In genomic region chr6:31897612-31898199, GRCh38 we compare ENCODE assay signal across 8 cellular contexts. TPM values are rescaled to one million over a fixed set of nuclear protein-coding genes. Genes with fewer than 3 reads are reported as not detected.
DNase-seq lines count a peak whose midpoint lies in the region; ATAC-seq and TF ChIP-seq lines count a peak whose summit lies in the region.

Gene EHMT2, minus strand, starts transcription at chr6:31897698. Its CDS starts 21 bp downstream, at chr6:31897677.

- peak; percentile 81 to 87 (median 85) for DNase-seq in CD4-positive, alpha-beta memory T cell
- DNase-seq in Kasumi-1 (lab: John Stamatoyannopoulos, UW), result peak; percentile 79 to 83
- DNase-seq in RWPE1 (ENCODE audit: low spot score), result peak; percentile 84
- DNase-seq in fibroblast of mammary gland (ENCODE audit: low read depth), result peak; percentile 59
- peak; percentile 82 for DNase-seq in natural killer cell
- peak; percentile 66 to 85 (median 79) for DNase-seq in stimulated activated naive CD4-positive, alpha-beta T cell (lab: John Stamatoyannopoulos, UW)

- CTCF ChIA-PET in CD4-positive, alpha-beta memory T cell (lab: Charles Lee; ENCODE audit: partially characterized antibody), result interaction anchor here (1.0 to 2.3 kb wide), 6 partner anchors 8 to 70 kb away, joined by 4 to 9 read pairs (median 6); partner anchors contain the start of genes CFB, HSPA1B, NELFE and NEU1
- CTCF ChIA-PET in RWPE1 (lab: Yijun Ruan, JAX), result interaction anchor here (0.7 to 1.4 kb wide), 5 partner anchors 53 to 150 kb away, joined by 3 to 5 read pairs (median 4); no protein-coding TSS in a partner anchor

- peaks cover 5 to 35% of the 10 kb centered on the region in 2 donors for H3K36me3 Mint-ChIP-seq in CD4-positive, alpha-beta memory T cell
- peaks cover 59% of the 10 kb centered on the region for H3K36me3 Mint-ChIP-seq in activated T-helper 17 cell treated with anti-CD3 and anti-CD28 coated beads, Interleukin-2, amount 50 U/mL, for 72 hours (ENCODE audit: low read depth)
- no peaks in the 10 kb centered on the region for H3K36me3 Mint-ChIP-seq in natural killer cell

- H3K27me3 Mint-ChIP-seq in CD4-positive, alpha-beta memory T cell, result no peaks in the 10 kb centered on the region
- H3K27me3 Mint-ChIP-seq in activated T-helper 17 cell treated with anti-CD3 and anti-CD28 coated beads, Interleukin-2, amount 50 U/mL, for 72 hours, result no peaks in the 10 kb centered on the region
- no peaks in the 10 kb centered on the region for H3K27me3 Mint-ChIP-seq in natural killer cell (ENCODE audit: low read depth in 2 of 2)

- H3K4me1 ChIP-seq in CD4-positive, alpha-beta memory T cell (ENCODE audit: insufficient read depth, low read length), result peaks cover 39% of the 10 kb centered on the region

- intact Hi-C loops in CD4-positive, alpha-beta memory T cell (cut with micrococcal nuclease), result loop anchor here (1.0 to 5.0 kb wide), 8 partner anchors 34 to 1310 kb away; partner anchors contain the start of genes ABHD16A, AGPAT1, BAG6 and CSNK2B
- intact Hi-C loops in natural killer cell (cut with micrococcal nuclease), result loop anchor here (1.0 to 5.0 kb wide), 2 partner anchors 34 to 60 kb away; partner anchors contain the start of genes NELFE and SKIC2

- POLR2A ChIA-PET in CD4-positive, alpha-beta memory T cell (lab: Charles Lee; ENCODE audit: partially characterized antibody), result interaction anchor here (0.6 to 2.8 kb wide), 28 partner anchors 10 to 1074 kb away, joined by 3 to 21 read pairs (median 4); partner anchors contain the start of genes ABHD16A, BAG6, C6orf47 and DDX39B
- POLR2A ChIA-PET in RWPE1 (lab: Yijun Ruan, JAX; ENCODE audit: low non-redundant PET), result interaction anchor here (0.6 to 1.0 kb wide), 3 partner anchors 47 to 299 kb away, joined by 3 to 7 read pairs (median 3); no protein-coding TSS in a partner anchor

- no peaks in the 10 kb centered on the region for H3K9me3 ChIP-seq in CD4-positive, alpha-beta memory T cell (ENCODE audit: control insufficient read depth in 1 of 2, low read length in 2 of 2)

- no peaks in the 10 kb centered on the region for H3K9me3 Mint-ChIP-seq in CD4-positive, alpha-beta memory T cell
- H3K9me3 Mint-ChIP-seq in activated T-helper 17 cell treated with anti-CD3 and anti-CD28 coated beads, Interleukin-2, amount 50 U/mL, for 72 hours, result no peaks in the 10 kb centered on the region
- H3K9me3 Mint-ChIP-seq in natural killer cell, result no peaks in the 10 kb centered on the region

- H3K4me3 Mint-ChIP-seq in CD4-positive, alpha-beta memory T cell, result peak within 1 kb of the TSS; percentile 92 to 99 (median 96)
- H3K4me3 Mint-ChIP-seq in activated T-helper 17 cell treated with anti-CD3 and anti-CD28 coated beads, Interleukin-2, amount 50 U/mL, for 72 hours, result peak within 1 kb of the TSS; percentile 93
- H3K4me3 Mint-ChIP-seq in natural killer cell, result peak within 1 kb of the TSS; percentile 97

- no peaks in the 10 kb centered on the region for H3K27me3 ChIP-seq in CD4-positive, alpha-beta memory T cell (ENCODE audit: insufficient read depth, low read length)

- TF ChIP-seq CTCF in RWPE1 (conservative IDR thresholded peaks at IDR 0.05; ENCODE audit: low read depth), result no peak
- no peak for TF ChIP-seq CTCF in fibroblast of mammary gland (conservative IDR thresholded peaks at IDR 0.05; ENCODE audit: control insufficient read depth, insufficient read depth, low read depth, low read length)
- TF ChIP-seq CTCF in natural killer cell (IDR thresholded peaks at IDR 0.05), result no peak

- peak within 1 kb of the TSS; percentile 71 to 92 for H3K4me3 ChIP-seq in CD4-positive, alpha-beta memory T cell (ENCODE audit: low read length in 2 of 2)
- peak within 1 kb of the TSS; percentile 95 for H3K4me3 ChIP-seq in fibroblast of mammary gland (ENCODE audit: control insufficient read depth, low read depth, low read length)

- peaks cover 17% of the 10 kb centered on the region for H3K36me3 ChIP-seq in CD4-positive, alpha-beta memory T cell (ENCODE audit: insufficient read depth, low read length)

- peaks cover 19 to 46% (median 32%) of the 10 kb centered on the region in 4 donors for H3K4me1 Mint-ChIP-seq in CD4-positive, alpha-beta memory T cell
- peaks cover 26% of the 10 kb centered on the region for H3K4me1 Mint-ChIP-seq in activated T-helper 17 cell treated with anti-CD3 and anti-CD28 coated beads, Interleukin-2, amount 50 U/mL, for 72 hours
- H3K4me1 Mint-ChIP-seq in natural killer cell, result peaks cover 27 to 52% of the 10 kb centered on the region in 2 donors

- ATAC-seq in GM21390 (IDR thresholded peaks at IDR 0.05; ENCODE audit: unreplicated experiment) (peak; percentile 59), natural killer cell (peak; percentile 59 to 83 (median 74))
- peak; percentile 77 for ATAC-seq in activated T-helper 17 cell treated with anti-CD3 and anti-CD28 coated beads, Interleukin-2, amount 50 U/mL, for 72 hours (replicated peaks)

- H3K27ac Mint-ChIP-seq in CD4-positive, alpha-beta memory T cell, result peak within 1 kb of the TSS; percentile 95 to 99 (median 97)
- peak within 1 kb of the TSS; percentile 89 for H3K27ac Mint-ChIP-seq in activated T-helper 17 cell treated with anti-CD3 and anti-CD28 coated beads, Interleukin-2, amount 50 U/mL, for 72 hours
- peak within 1 kb of the TSS; percentile 95 for H3K27ac Mint-ChIP-seq in natural killer cell

- H3K27ac ChIP-seq in CD4-positive, alpha-beta memory T cell (ENCODE audit: low read depth, low read length), result peak within 1 kb of the TSS; percentile 88
- H3K27ac ChIP-seq in RWPE1, result peak within 1 kb of the TSS; percentile 84

RNA-seq across cellular contexts. Expression of gene EHMT2, which starts in this region (rescaled TPM):
- total RNA-seq in CD4-positive, alpha-beta memory T cell, result 10 to 100 TPM; 79.1 to 82.1 TPM
- 10 to 100 TPM; 24.1 to 47.9 TPM for polyA plus RNA-seq in CD4-positive, alpha-beta memory T cell
- total RNA-seq in activated T-helper 17 cell treated with anti-CD3 and anti-CD28 coated beads, Interleukin-2, amount 50 U/mL, for 72 hours, result 10 to 100 TPM; 41.2 to 55.3 TPM
- 10 to 100 TPM; 49.3 to 56.6 (median 55.8) TPM for total RNA-seq in natural killer cell

Comparison
In these comparisons a context has a peak if more than half of its experiments do, and no peak if none do; other contexts are left out.
1. Peak in every context shown above with its lines: DNase-seq, ATAC-seq, H3K4me3 ChIP-seq and H3K27ac ChIP-seq.